11 cellular contexts compared by ENCODE assay signal in genomic region chr3:159783780-159784747, GRCh38. TPM values are rescaled to one million over a fixed set of nuclear protein-coding genes. Genes with fewer than 3 reads are reported as not detected.
DNase-seq lines count a peak whose midpoint lies in the region; ATAC-seq and TF ChIP-seq lines count a peak whose summit lies in the region.
"Had no signal": no experiment of that assay in that cellular context is flagged by ENCODE, and none has a peak within 500 bp of the region (broad histone marks: within the 10 kb centered on the region; RNA-seq: fewer than 3 reads in every experiment).

No MANE protein-coding gene starts in this region.

- H3K4me3 ChIP-seq in brain microvascular endothelial cell (ENCODE audit: low read depth, low read length) = no peak overlapping the region

- in situ Hi-C loops in brain microvascular endothelial cell (cut with HindIII; ENCODE audit: low pct_ligation_motif_present, low sequenced_read_pairs) = loop anchor here (25.0 kb wide), 1 partner anchor 172 kb away; no protein-coding TSS in a partner anchor

- H3K27me3 Mint-ChIP-seq in progenitor cell of endocrine pancreas = peaks cover 8% of the 10 kb centered on the region
- H3K27me3 Mint-ChIP-seq: naive B cell had no signal

- no peak for DNase-seq in brain microvascular endothelial cell
- no peak for DNase-seq in progenitor cell of endocrine pancreas (ENCODE audit: low spot score, unreplicated experiment)
- DNase-seq in mesenteric fat pad (ENCODE audit: low spot score) = no peak
- DNase-seq in putamen (ENCODE audit: low spot score) = no peak
- no peak for DNase-seq in dedifferentiated amniotic fluid mesenchymal stem cell (ENCODE audit: extremely low spot score)
- DNase-seq: naive B cell, SIG-M5 had no signal

- ATAC-seq in GM18867 (IDR thresholded peaks at IDR 0.05; ENCODE audit: unreplicated experiment) (peak; percentile 89), HG02973 (IDR thresholded peaks at IDR 0.05; ENCODE audit: unreplicated experiment) (peak; percentile 59), GM18868 (IDR thresholded peaks at IDR 0.05; ENCODE audit: unreplicated experiment) (no peak)

- peak overlapping the region; percentile 49 for H3K27ac ChIP-seq in brain microvascular endothelial cell

- peaks cover 43% of the 10 kb centered on the region for H3K4me1 Mint-ChIP-seq in progenitor cell of endocrine pancreas (ENCODE audit: low read depth)
- H3K4me1 Mint-ChIP-seq: IgD-negative memory B cell, naive B cell had no signal

- H3K27me3 ChIP-seq in brain microvascular endothelial cell (replicated peaks) = no peaks in the 10 kb centered on the region

- TF ChIP-seq CTCF in brain microvascular endothelial cell (IDR thresholded peaks at IDR 0.05; ENCODE audit: low read depth, low read length, missing control alignments) = no peak
- TF ChIP-seq CTCF in progenitor cell of endocrine pancreas (IDR thresholded peaks at IDR 0.05; ENCODE audit: unreplicated experiment) = no peak

- H3K36me3 ChIP-seq in brain microvascular endothelial cell (replicated peaks) = no peaks in the 10 kb centered on the region

- no peak overlapping the region for H3K4me3 Mint-ChIP-seq in progenitor cell of endocrine pancreas (ENCODE audit: low read depth)
- H3K4me3 Mint-ChIP-seq: IgD-negative memory B cell, naive B cell had no signal

- H3K36me3 Mint-ChIP-seq in progenitor cell of endocrine pancreas (ENCODE audit: insufficient read depth) = no peaks in the 10 kb centered on the region
- H3K36me3 Mint-ChIP-seq: IgD-negative memory B cell, naive B cell had no signal

- H3K9me3 Mint-ChIP-seq in progenitor cell of endocrine pancreas (ENCODE audit: low read depth) = no peaks in the 10 kb centered on the region
- H3K9me3 Mint-ChIP-seq: IgD-negative memory B cell, naive B cell had no signal

- H3K27ac Mint-ChIP-seq in progenitor cell of endocrine pancreas = peak overlapping the region; percentile 2
- H3K27ac Mint-ChIP-seq: IgD-negative memory B cell, naive B cell had no signal

RNA-seq across cellular contexts. Expression of gene SCHIP1, which starts 55.6 kb away (rescaled TPM):
- total RNA-seq in progenitor cell of endocrine pancreas (0.79 and 3.9 TPM in 2 replicates), mesenteric fat pad (11.9 TPM)
